8 cellular contexts compared by ENCODE assay signal in genomic region chr9:76394023-76394895, GRCh38. TPM values are rescaled to one million over a fixed set of nuclear protein-coding genes. Genes with fewer than 3 reads are reported as not detected.
A peak's percentile ranks its signal among the peaks of the same experiment; 100 is the strongest.
DNase-seq lines count a peak whose midpoint lies in the region; ATAC-seq and TF ChIP-seq lines count a peak whose summit lies in the region.

TSS of gene RFK (minus strand) at chr9:76394426. CDS start at chr9:76394171, 255 bp downstream.

- peak; percentile 51 for TF ChIP-seq CTCF in AG04450 (IDR thresholded peaks at IDR 0.05; ENCODE audit: low read depth, low read length)

- CTCF ChIA-PET in AG04450 (lab: Charles Lee) = interaction anchor here (0.6 to 3.9 kb wide), 25 partner anchors 8 to 314 kb away, joined by 3 to 27 read pairs (median 5); no protein-coding TSS in a partner anchor

- peak within 1 kb of the TSS; percentile 87 for H3K27ac ChIP-seq in AG04450 (ENCODE audit: low read depth, low read length)

- H3K27me3 ChIP-seq in AG04450 (ENCODE audit: control insufficient read depth, insufficient read depth, low read length) = no peaks in the 10 kb centered on the region

- POLR2A ChIA-PET in AG04450 (lab: Yijun Ruan, JAX) = interaction anchor here (0.6 to 2.3 kb wide), 13 partner anchors 11 to 1510 kb away, joined by 3 to 8 read pairs (median 6); partner anchors contain the start of gene PCSK5

- peak within 1 kb of the TSS; percentile 84 for H3K4me3 ChIP-seq in AG04450 (ENCODE audit: low read depth, low read length)

- DNase-seq in AG04450 (ENCODE audit: low read depth, low spot score) (peak; percentile 81), NCI-H2196 (lab: John Stamatoyannopoulos, UW; ENCODE audit: unreplicated experiment) (peak; percentile 89), iris pigment epithelial cell (ENCODE audit: low read depth) (peak; percentile 96)
- peak; percentile 80 to 90 (median 88) for DNase-seq in activated CD4-positive, CD25-positive, alpha-beta regulatory T cell (lab: John Stamatoyannopoulos, UW)
- peak; percentile 92 for DNase-seq in central memory CD4-positive, alpha-beta T cell
- DNase-seq in stimulated activated CD4-positive, alpha-beta T cell treated with anti-CD3 and anti-CD28 coated beads, Interleukin-12 subunit alpha, Interleukin-12 subunit beta, amount 100 ng/mL, for 48 hours (ENCODE audit: low read depth in 2 of 3, low spot score in 1 of 3) = peak; percentile 83 to 93 (median 90)

- ATAC-seq in GM18867 (IDR thresholded peaks at IDR 0.05; ENCODE audit: unreplicated experiment) (peak; percentile 71), HG03103 (IDR thresholded peaks at IDR 0.05; ENCODE audit: low read depth, unreplicated experiment) (peak; percentile 51)

- no peaks in the 10 kb centered on the region; the same call in 1 of the 2 replicates for H3K9me3 ChIP-seq in AG04450 (ENCODE audit: control insufficient read depth, insufficient read depth, low read length)

RNA-seq across cellular contexts. Expression of gene RFK, which starts in this region (rescaled TPM):
- polyA plus RNA-seq in AG04450 (2011; rRNA removed) = 20.3 and 29.2 TPM in 2 replicates
- 4.9 and 9.7 TPM in 2 replicates for polyA minus RNA-seq in AG04450 (2011; rRNA and poly(A)+ RNA removed)

Comparison
In these comparisons a context has a peak if more than half of its experiments do, and no peak if none do; other contexts are left out.
1. Peak in every context shown above with its lines: DNase-seq, ATAC-seq, H3K4me3 ChIP-seq and H3K27ac ChIP-seq.